ENCODE assay signal across 1 cellular context in genomic region chr9:78695521-78695920, GRCh38.
TF ChIP-seq lines count a peak whose summit lies in the region.

No MANE protein-coding gene starts in this region.

TF ChIP-seq in WTC11, 78 proteins besides CTCF, POLR2A, EP300 and RAD21 (continued from another document):
- TF ChIP-seq ARID4B (CRISPR knock-in tag; IDR thresholded peaks at IDR 0.05; ENCODE audit: borderline replicate concordance) (no peak), CREM (CRISPR knock-in tag; IDR thresholded peaks at IDR 0.05) (no peak), ZNF512 (CRISPR knock-in tag; IDR thresholded peaks at IDR 0.05; ENCODE audit: borderline replicate concordance) (no peak)
